ENCODE assay signal across 23 cellular contexts in genomic region chr7:152987673-152988072, GRCh38.
"Had no signal": no experiment of that assay in that cellular context is flagged by ENCODE, and none has a peak within 500 bp of the region (broad histone marks: within the 10 kb centered on the region; RNA-seq: fewer than 3 reads in every experiment).

No MANE protein-coding gene starts in this region.

- H3K9me3 Mint-ChIP-seq: activated CD4-positive, alpha-beta memory T cell treated with anti-CD3 and anti-CD28 coated beads, Interleukin-2, amount 10 ng/mL, durations not matched to agents 7 days and 5 days; activated naive CD4-positive, alpha-beta T cell treated with anti-CD3 and anti-CD28 coated beads for 36 hours; activated T-helper 17 cell treated with anti-CD3 and anti-CD28 coated beads, Interleukin-2, amount 50 U/mL, for 72 hours had no signal

- H3K4me3 ChIP-seq: SK-N-MC had no signal

- H3K4me3 Mint-ChIP-seq: activated CD4-positive, alpha-beta memory T cell treated with anti-CD3 and anti-CD28 coated beads, Interleukin-2, amount 10 ng/mL, durations not matched to agents 7 days and 5 days; activated CD4-positive, alpha-beta T cell treated with anti-CD3 and anti-CD28 coated beads for 36 hours; activated naive CD4-positive, alpha-beta T cell treated with anti-CD3 and anti-CD28 coated beads for 36 hours; activated naive CD8-positive, alpha-beta T cell; activated T-helper 17 cell treated with anti-CD3 and anti-CD28 coated beads, Interleukin-2, amount 50 U/mL, for 72 hours had no signal

- DNase-seq: activated CD4-positive, alpha-beta memory T cell treated with anti-CD3 and anti-CD28 coated beads, Interleukin-2, amount 10 ng/mL, durations not matched to agents 7 days and 5 days; activated CD4-positive, alpha-beta T cell treated with anti-CD3 and anti-CD28 coated beads for 36 hours; activated CD4-positive, alpha-beta T cell treated with anti-CD3 and anti-CD28 coated beads, Interleukin-2, amount 50 U/mL, for 1 hour; activated gamma-delta T cell; activated naive CD4-positive, alpha-beta T cell treated with anti-CD3 and anti-CD28 coated beads for 36 hours; activated T-cell treated with anti-CD3 and anti-CD28 coated beads for 4 hours; activated T-cell treated with anti-CD3 and anti-CD28 coated beads, Interleukin-2, amount 50 U/mL, for 48 hours; caudate nucleus; Kasumi-1; NCI-H1048; NCI-H1417 treated with DMSO at 0.1 percent for 48 hours; NCI-H1694; NCI-H2029; NCI-H345; NCI-H510A; NCI-H526 treated with DMSO at 0.1 percent for 48 hours; NCI-H82; RPMI8226; T-helper 1 cell had no signal

- H3K27me3 Mint-ChIP-seq: activated naive CD8-positive, alpha-beta T cell; activated T-helper 17 cell treated with anti-CD3 and anti-CD28 coated beads, Interleukin-2, amount 50 U/mL, for 72 hours had no signal

- H3K4me1 Mint-ChIP-seq: activated CD4-positive, alpha-beta memory T cell treated with anti-CD3 and anti-CD28 coated beads, Interleukin-2, amount 10 ng/mL, durations not matched to agents 7 days and 5 days; activated CD4-positive, alpha-beta T cell treated with anti-CD3 and anti-CD28 coated beads for 36 hours; activated T-helper 17 cell treated with anti-CD3 and anti-CD28 coated beads, Interleukin-2, amount 50 U/mL, for 72 hours had no signal

- ATAC-seq: activated CD4-positive, alpha-beta T cell treated with anti-CD3 and anti-CD28 coated beads for 36 hours; activated T-helper 17 cell treated with anti-CD3 and anti-CD28 coated beads, Interleukin-2, amount 50 U/mL, for 72 hours; Right ventricle myocardium inferior had no signal

- H3K27ac Mint-ChIP-seq: activated CD4-positive, alpha-beta memory T cell treated with anti-CD3 and anti-CD28 coated beads, Interleukin-2, amount 10 ng/mL, durations not matched to agents 7 days and 5 days; activated CD4-positive, alpha-beta T cell treated with anti-CD3 and anti-CD28 coated beads for 36 hours; activated naive CD4-positive, alpha-beta T cell treated with anti-CD3 and anti-CD28 coated beads for 36 hours; activated naive CD8-positive, alpha-beta T cell; activated T-helper 17 cell treated with anti-CD3 and anti-CD28 coated beads, Interleukin-2, amount 50 U/mL, for 72 hours had no signal
